Comparison of ENCODE assay signal across 29 cellular contexts in the genomic region with DNA sequence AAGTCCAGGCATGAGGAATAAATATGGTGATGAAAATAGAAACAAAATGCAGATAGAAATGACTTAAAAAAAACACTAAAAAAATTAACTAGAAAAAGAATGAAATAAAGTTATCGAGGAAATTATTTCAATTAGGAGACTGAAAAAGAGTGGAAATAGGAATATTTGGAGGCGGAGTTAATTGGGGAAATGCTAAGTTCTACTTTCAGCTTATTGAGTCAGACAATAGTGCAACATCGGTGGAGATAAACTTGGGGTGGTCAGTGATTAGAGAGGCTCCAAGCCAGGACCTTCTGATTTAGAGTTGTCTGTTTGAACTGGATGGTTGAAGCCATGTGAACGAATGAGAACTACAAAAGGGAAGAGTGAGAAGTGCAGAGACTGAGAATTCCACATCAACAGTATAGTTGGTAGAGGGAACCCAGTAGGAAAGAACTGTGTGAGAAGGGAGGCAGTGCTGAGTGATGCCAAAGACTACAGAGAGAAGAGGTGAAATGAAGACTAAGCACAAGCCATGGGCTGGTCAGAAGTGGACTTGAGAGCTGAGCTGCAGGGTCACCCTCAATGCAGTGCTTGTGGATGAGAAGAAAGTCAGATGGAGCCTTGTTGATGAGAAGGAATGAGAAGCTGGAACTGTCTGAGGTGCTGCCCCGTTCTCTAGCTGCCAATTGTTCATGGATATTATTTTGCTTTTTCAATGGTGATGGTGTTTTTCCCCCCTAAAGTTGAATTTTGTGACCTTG.
"Had no signal": no experiment of that assay in that cellular context is flagged by ENCODE, and none has a peak within 500 bp of the region (broad histone marks: within the 10 kb centered on the region; RNA-seq: fewer than 3 reads in every experiment).

No MANE protein-coding gene starts in this region.

- H3K4me2 ChIP-seq: hepatocyte had no signal

- H3K79me2 ChIP-seq: hepatocyte had no signal

- H3K27ac ChIP-seq: coronary artery, epithelial cell of prostate, foreskin keratinocyte, gastroesophageal sphincter, heart left ventricle, hepatocyte, lower lobe of right lung had no signal

- H3K4me3 ChIP-seq: coronary artery, dorsolateral prefrontal cortex, gastroesophageal sphincter, heart left ventricle, hepatocyte, lower lobe of right lung, mucosa of descending colon had no signal

- ATAC-seq: effector memory CD8-positive, alpha-beta T cell; esophagus mucosa; foreskin keratinocyte; gastroesophageal sphincter; heart left ventricle; left colon; left lobe of liver; left ventricle myocardium superior; lower lobe of right lung; mucosa of descending colon; naive thymus-derived CD8-positive, alpha-beta T cell had no signal

- H3K36me3 ChIP-seq: gastroesophageal sphincter, heart left ventricle, lower lobe of right lung had no signal

- FAIRE-seq: colon, endometrium, frontal cortex, kidney had no signal

- DNase-seq: dermis blood vessel endothelial cell; dorsolateral prefrontal cortex; effector CD8-positive, alpha-beta T cell; effector memory CD8-positive, alpha-beta T cell; endodermal cell; erythroblast; foreskin keratinocyte; heart left ventricle; hypothalamus; immature natural killer cell; islet precursor cell; kidney; kidney glomerular epithelial cell; left colon; left ventricle myocardium superior; lower lobe of right lung; mesenchymal stem cell; mucosa of descending colon; naive B cell; naive thymus-derived CD8-positive, alpha-beta T cell had no signal

- H3K27me3 ChIP-seq: foreskin keratinocyte, gastroesophageal sphincter, heart left ventricle, hepatocyte had no signal

- H2AFZ ChIP-seq: hepatocyte had no signal

- H3K4me1 ChIP-seq: foreskin keratinocyte, heart left ventricle, lower lobe of right lung had no signal

- H3K9me3 ChIP-seq: gastroesophageal sphincter, heart left ventricle, lower lobe of right lung, mucosa of descending colon had no signal
